In the genomic region with DNA sequence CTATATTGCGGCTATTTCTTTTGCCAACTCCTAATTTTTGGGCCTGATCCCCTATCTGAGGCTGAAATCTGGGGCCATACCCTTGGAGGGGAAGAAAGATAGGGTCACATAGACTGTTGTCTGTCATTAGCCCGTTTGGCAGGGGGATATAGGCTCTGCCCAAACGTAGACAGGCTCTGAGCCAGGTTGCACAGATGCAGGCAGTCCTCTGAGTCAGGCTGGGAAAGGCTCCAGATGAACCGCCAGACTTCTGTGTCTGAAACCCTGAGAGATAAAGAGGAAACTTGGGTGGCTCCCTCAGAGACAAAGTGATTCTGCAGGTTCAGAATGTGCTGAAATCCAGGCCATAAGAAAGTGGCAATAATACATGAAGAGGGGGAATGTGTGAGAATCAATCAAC, we compare ENCODE assay signal across 1 cellular context.
A peak's percentile ranks its signal among the peaks of the same experiment; 100 is the strongest.
TF ChIP-seq lines count a peak whose summit lies in the region.

No MANE protein-coding gene starts in this region.

TF ChIP-seq in K562, 482 proteins besides CTCF, POLR2A, EP300 and RAD21 (continued from another document and continues in another):
- TF ChIP-seq TSHZ1 (CRISPR knock-in tag; IDR thresholded peaks at IDR 0.05): no peak
- TF ChIP-seq FOXK1 (CRISPR knock-in tag; IDR thresholded peaks at IDR 0.05; ENCODE audit: borderline replicate concordance): no peak
- no peak for TF ChIP-seq HDAC8 (tag; IDR thresholded peaks at IDR 0.05)
- TF ChIP-seq AFF1 (IDR thresholded peaks at IDR 0.05; ENCODE audit: low read depth in 1 of 2, partially characterized antibody in 2 of 2): no peak
- TF ChIP-seq LCOR (CRISPR knock-in tag; IDR thresholded peaks at IDR 0.05): 0 out of 2 replicates have a peak, but pooled peaks have one; percentile 51
- no peak for TF ChIP-seq STAT5B (CRISPR knock-in tag; IDR thresholded peaks at IDR 0.05)
- TF ChIP-seq KDM1A (IDR thresholded peaks at IDR 0.05): no peak
- TF ChIP-seq UBTF (IDR thresholded peaks at IDR 0.05; ENCODE audit: borderline replicate concordance in 1 of 2, low read depth in 2 of 2, low read length in 2 of 2): peak; percentile 53 to 97; a peak in 2 of 4 replicates
- no peak for TF ChIP-seq GTF2F1 (IDR thresholded peaks at IDR 0.05; ENCODE audit: low read depth, low read length)
- no peak for TF ChIP-seq C11orf30 (IDR thresholded peaks at IDR 0.05; ENCODE audit: low read depth)
- TF ChIP-seq MAFF (IDR thresholded peaks at IDR 0.05; ENCODE audit: low read length): no peak
- no peak for TF ChIP-seq POLR2H (tag; IDR thresholded peaks at IDR 0.05; ENCODE audit: low read depth)
- TF ChIP-seq RCOR1 (IDR thresholded peaks at IDR 0.05; ENCODE audit: borderline replicate concordance in 1 of 2, low read depth in 2 of 2, low read length in 2 of 2): peak in 1 of 2 experiments; percentile 76; a peak in 2 of 4 replicates
- TF ChIP-seq ZFP1 (CRISPR knock-in tag; IDR thresholded peaks at IDR 0.05): no peak
- no peak for TF ChIP-seq MEF2A (IDR thresholded peaks at IDR 0.05; ENCODE audit: control insufficient read depth, low read depth, low read length)
- no peak for TF ChIP-seq ATF6 (CRISPR knock-in tag; IDR thresholded peaks at IDR 0.05)
- no peak for TF ChIP-seq ZNF507 (tag; conservative IDR thresholded peaks at IDR 0.05)
- TF ChIP-seq KDM4B (IDR thresholded peaks at IDR 0.05; ENCODE audit: borderline replicate concordance in 2 of 2, low read depth in 1 of 2): no peak
- no peak for TF ChIP-seq ZNF217 (CRISPR knock-in tag; IDR thresholded peaks at IDR 0.05)
- TF ChIP-seq U2AF2 (optimal IDR thresholded peaks at IDR 0.05; ENCODE audit: low read depth, low read length): no peak
- TF ChIP-seq, protein P1, sequence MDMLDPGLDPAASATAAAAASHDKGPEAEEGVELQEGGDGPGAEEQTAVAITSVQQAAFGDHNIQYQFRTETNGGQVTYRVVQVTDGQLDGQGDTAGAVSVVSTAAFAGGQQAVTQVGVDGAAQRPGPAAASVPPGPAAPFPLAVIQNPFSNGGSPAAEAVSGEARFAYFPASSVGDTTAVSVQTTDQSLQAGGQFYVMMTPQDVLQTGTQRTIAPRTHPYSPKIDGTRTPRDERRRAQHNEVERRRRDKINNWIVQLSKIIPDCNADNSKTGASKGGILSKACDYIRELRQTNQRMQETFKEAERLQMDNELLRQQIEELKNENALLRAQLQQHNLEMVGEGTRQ (CRISPR knock-in tag; IDR thresholded peaks at IDR 0.05): no peak
- no peak for TF ChIP-seq SP2 (IDR thresholded peaks at IDR 0.05; ENCODE audit: extremely low read depth, low read depth, low read length, poor library complexity, severe bottlenecking)
- no peak for TF ChIP-seq HOXB6 (CRISPR knock-in tag; IDR thresholded peaks at IDR 0.05; ENCODE audit: borderline replicate concordance)
- TF ChIP-seq ARID3A (IDR thresholded peaks at IDR 0.05; ENCODE audit: borderline replicate concordance, low read depth, low read length): no peak
- TF ChIP-seq, protein P2, sequence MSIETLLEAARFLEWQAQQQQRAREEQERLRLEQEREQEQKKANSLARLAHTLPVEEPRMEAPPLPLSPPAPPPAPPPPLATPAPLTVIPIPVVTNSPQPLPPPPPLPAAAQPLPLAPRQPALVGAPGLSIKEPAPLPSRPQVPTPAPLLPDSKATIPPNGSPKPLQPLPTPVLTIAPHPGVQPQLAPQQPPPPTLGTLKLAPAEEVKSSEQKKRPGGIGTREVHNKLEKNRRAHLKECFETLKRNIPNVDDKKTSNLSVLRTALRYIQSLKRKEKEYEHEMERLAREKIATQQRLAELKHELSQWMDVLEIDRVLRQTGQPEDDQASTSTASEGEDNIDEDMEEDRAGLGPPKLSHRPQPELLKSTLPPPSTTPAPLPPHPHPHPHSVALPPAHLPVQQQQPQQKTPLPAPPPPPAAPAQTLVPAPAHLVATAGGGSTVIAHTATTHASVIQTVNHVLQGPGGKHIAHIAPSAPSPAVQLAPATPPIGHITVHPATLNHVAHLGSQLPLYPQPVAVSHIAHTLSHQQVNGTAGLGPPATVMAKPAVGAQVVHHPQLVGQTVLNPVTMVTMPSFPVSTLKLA (conservative IDR thresholded peaks at IDR 0.05): no peak
- TF ChIP-seq NR2C2 (CRISPR knock-in tag; IDR thresholded peaks at IDR 0.05): no peak
- TF ChIP-seq NR2C2 (tag; IDR thresholded peaks at IDR 0.05): peak; percentile 25; the same call in 1 of the 2 replicates
- TF ChIP-seq SNRNP70 (optimal IDR thresholded peaks at IDR 0.05; ENCODE audit: low read depth, low read length): no peak
- TF ChIP-seq ZFX (CRISPR knock-in tag; IDR thresholded peaks at IDR 0.05): no peak
- no peak for TF ChIP-seq CHD4 (IDR thresholded peaks at IDR 0.05; ENCODE audit: insufficient read depth, insufficient replicate concordance, low read depth, low read length, poor library complexity, severe bottlenecking)
- TF ChIP-seq SIN3B (IDR thresholded peaks at IDR 0.05; ENCODE audit: low read depth): no peak
- no peak for TF ChIP-seq SMARCB1 (IDR thresholded peaks at IDR 0.05; ENCODE audit: insufficient read length, low read depth)
- no peak for TF ChIP-seq HMG20B (CRISPR knock-in tag; IDR thresholded peaks at IDR 0.05)
- no peak for TF ChIP-seq ATF2 (CRISPR knock-in tag; IDR thresholded peaks at IDR 0.05)
- TF ChIP-seq, protein P3, sequence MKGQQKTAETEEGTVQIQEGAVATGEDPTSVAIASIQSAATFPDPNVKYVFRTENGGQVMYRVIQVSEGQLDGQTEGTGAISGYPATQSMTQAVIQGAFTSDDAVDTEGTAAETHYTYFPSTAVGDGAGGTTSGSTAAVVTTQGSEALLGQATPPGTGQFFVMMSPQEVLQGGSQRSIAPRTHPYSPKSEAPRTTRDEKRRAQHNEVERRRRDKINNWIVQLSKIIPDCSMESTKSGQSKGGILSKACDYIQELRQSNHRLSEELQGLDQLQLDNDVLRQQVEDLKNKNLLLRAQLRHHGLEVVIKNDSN (CRISPR knock-in tag; IDR thresholded peaks at IDR 0.05): no peak
- no peak for TF ChIP-seq DACH1 (IDR thresholded peaks at IDR 0.05; ENCODE audit: partially characterized antibody)
- no peak for TF ChIP-seq PTBP1 (IDR thresholded peaks at IDR 0.05; ENCODE audit: low read depth, low read length)
- no peak for TF ChIP-seq NCOA6 (IDR thresholded peaks at IDR 0.05)
- TF ChIP-seq ZNF280A (IDR thresholded peaks at IDR 0.05; ENCODE audit: low read depth, partially characterized antibody): no peak
